14 cellular contexts compared by ENCODE assay signal in the genomic region with DNA sequence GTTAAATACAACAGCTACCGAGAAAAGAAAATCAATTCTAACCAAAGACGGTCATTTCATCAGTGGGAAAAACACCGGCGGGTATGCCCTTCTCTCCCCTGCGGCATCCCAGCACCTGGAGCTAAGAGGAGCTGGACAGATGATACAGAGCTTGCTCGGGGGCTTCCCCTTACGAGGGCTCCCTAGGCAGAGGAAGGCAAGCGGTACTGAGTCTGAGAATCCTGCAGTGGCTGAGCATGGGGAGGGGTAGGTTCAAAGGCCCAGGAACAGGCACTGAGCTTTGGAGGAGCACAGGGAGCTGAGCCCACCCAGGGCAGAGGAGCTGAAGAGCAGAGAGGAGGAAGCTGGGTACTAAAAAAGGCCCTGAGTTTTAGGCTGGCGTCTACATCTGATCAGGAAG. TPM values are rescaled to one million over a fixed set of nuclear protein-coding genes. Genes with fewer than 3 reads are reported as not detected.
DNase-seq lines count a peak whose midpoint lies in the region; ATAC-seq and TF ChIP-seq lines count a peak whose summit lies in the region.
"Had no signal": no experiment of that assay in that cellular context is flagged by ENCODE, and none has a peak within 500 bp of the region (broad histone marks: within the 10 kb centered on the region; RNA-seq: fewer than 3 reads in every experiment).

No MANE protein-coding gene starts in this region.

- H3K4me2 ChIP-seq in DOHH2 (ENCODE audit: low read length) (peak overlapping the region; percentile 10), neural progenitor cell (no peak overlapping the region)

- H3K9me3 ChIP-seq in DOHH2 (ENCODE audit: control insufficient read depth, insufficient read depth, low read length) (no peaks in the 10 kb centered on the region), neural progenitor cell (ENCODE audit: low read depth) (no peaks in the 10 kb centered on the region)
- H3K9me3 ChIP-seq: pancreas, Peyer's patch had no signal

- H2AFZ ChIP-seq in neural progenitor cell (replicated peaks), result no peak overlapping the region

- peaks cover 53% of the 10 kb centered on the region for H4K20me1 ChIP-seq in DOHH2 (ENCODE audit: control insufficient read depth, insufficient read depth, low read depth, low read length)
- peaks cover 98% of the 10 kb centered on the region for H4K20me1 ChIP-seq in neural progenitor cell (ENCODE audit: low read depth)

- H3K27ac ChIP-seq in DOHH2 (ENCODE audit: low read depth, low read length), result no peak overlapping the region
- H3K27ac ChIP-seq in neural progenitor cell, result no peak overlapping the region

- no peaks in the 10 kb centered on the region for H3K27me3 Mint-ChIP-seq in activated naive CD8-positive, alpha-beta T cell treated with anti-CD3 and anti-CD28 coated beads, Interleukin-2, amount 10 ng/mL, durations not matched to agents 7 days and 5 days
- peaks cover 2% of the 10 kb centered on the region for H3K27me3 Mint-ChIP-seq in neural progenitor cell (ENCODE audit: insufficient read depth, low read depth)

- H3K79me2 ChIP-seq in DOHH2 (ENCODE audit: control insufficient read depth, low read length) (peaks cover 100% of the 10 kb centered on the region), neural progenitor cell (ENCODE audit: low read depth) (peaks cover 100% of the 10 kb centered on the region)

- no peak overlapping the region for H3K4me3 ChIP-seq in DOHH2 (ENCODE audit: low read length)
- H3K4me3 ChIP-seq in Jurkat, Clone E6-1 (ENCODE audit: low read length), result peak overlapping the region; percentile 23
- no peak overlapping the region for H3K4me3 ChIP-seq in neural progenitor cell
- H3K4me3 ChIP-seq: pancreas had no signal

- peak overlapping the region; percentile 81 for H3K4me3 Mint-ChIP-seq in activated naive CD8-positive, alpha-beta T cell treated with anti-CD3 and anti-CD28 coated beads, Interleukin-2, amount 10 ng/mL, durations not matched to agents 7 days and 5 days
- H3K4me3 Mint-ChIP-seq in neural progenitor cell, result no peak overlapping the region

- peaks cover 19% of the 10 kb centered on the region for H3K36me3 Mint-ChIP-seq in activated naive CD8-positive, alpha-beta T cell treated with anti-CD3 and anti-CD28 coated beads, Interleukin-2, amount 10 ng/mL, durations not matched to agents 7 days and 5 days
- H3K36me3 Mint-ChIP-seq in neural progenitor cell, result peaks cover 49% of the 10 kb centered on the region

- H3K4me1 Mint-ChIP-seq in activated naive CD8-positive, alpha-beta T cell treated with anti-CD3 and anti-CD28 coated beads, Interleukin-2, amount 10 ng/mL, durations not matched to agents 7 days and 5 days, result peaks cover 74% of the 10 kb centered on the region
- H3K4me1 Mint-ChIP-seq in neural progenitor cell, result peaks cover 26% of the 10 kb centered on the region

- no peak overlapping the region for H3K9ac ChIP-seq in neural progenitor cell

- POLR2A ChIA-PET in activated naive CD8-positive, alpha-beta T cell treated with anti-CD3 and anti-CD28 coated beads, Interleukin-2, amount 10 ng/mL, durations not matched to agents 7 days and 5 days (lab: Charles Lee), result interaction anchor here (1.2 to 2.1 kb wide), 2 partner anchors 12 to 13 kb away, joined by 4 to 14 read pairs; no protein-coding TSS in a partner anchor

- H3F3A ChIP-seq in DOHH2 (ENCODE audit: control insufficient read depth, insufficient read depth), result no peaks in the 10 kb centered on the region
- peaks cover 18% of the 10 kb centered on the region for H3F3A ChIP-seq in neural progenitor cell (ENCODE audit: low read depth)

- peaks cover 41% of the 10 kb centered on the region for H3K36me3 ChIP-seq in DOHH2 (ENCODE audit: control insufficient read depth, low read length)
- H3K36me3 ChIP-seq in neural progenitor cell, result no peaks in the 10 kb centered on the region
- H3K36me3 ChIP-seq: pancreas, Peyer's patch had no signal

- H3K9me3 Mint-ChIP-seq in activated naive CD8-positive, alpha-beta T cell treated with anti-CD3 and anti-CD28 coated beads, Interleukin-2, amount 10 ng/mL, durations not matched to agents 7 days and 5 days, result no peaks in the 10 kb centered on the region
- H3K9me3 Mint-ChIP-seq in neural progenitor cell, result peaks cover 15% of the 10 kb centered on the region

- H3K4me1 ChIP-seq in DOHH2 (ENCODE audit: control insufficient read depth, low read length), result peaks cover 62% of the 10 kb centered on the region
- H3K4me1 ChIP-seq in neural progenitor cell, result peaks cover 27% of the 10 kb centered on the region

- H3K27me3 ChIP-seq in DOHH2 (ENCODE audit: control insufficient read depth, low read length) (no peaks in the 10 kb centered on the region), neural progenitor cell (no peaks in the 10 kb centered on the region)
- H3K27me3 ChIP-seq: pancreas, Peyer's patch had no signal

- DNase-seq in Jurkat, Clone E6-1 (ENCODE audit: low read depth, low spot score), result no peak
- no peak for DNase-seq in activated naive CD8-positive, alpha-beta T cell treated with anti-CD3 and anti-CD28 coated beads, Interleukin-2, amount 10 ng/mL, durations not matched to agents 7 days and 5 days
- DNase-seq in neural progenitor cell (ENCODE audit: low spot score) (no peak), NCI-H82 (lab: John Stamatoyannopoulos, UW) (no peak), AML-193 (lab: John Stamatoyannopoulos, UW) (no peak)
- DNase-seq: DMS53; IMR-90; islet precursor cell; pancreas; Peyer's patch; stimulated activated CD4-positive, alpha-beta T cell treated with anti-CD3 and anti-CD28 coated beads, Interleukin-2, amount 100 ng/mL, for 48 hours; substantia nigra had no signal

- H3K9me2 ChIP-seq in DOHH2 (replicated peaks; ENCODE audit: control insufficient read depth, low read length), result no peaks in the 10 kb centered on the region

- no peak for TF ChIP-seq CTCF in DOHH2 (IDR thresholded peaks at IDR 0.05; ENCODE audit: low read depth, low read length, poor library complexity, severe bottlenecking)
- no peak for TF ChIP-seq CTCF in neural progenitor cell (IDR thresholded peaks at IDR 0.05)

- no peak for ATAC-seq in activated naive CD8-positive, alpha-beta T cell treated with anti-CD3 and anti-CD28 coated beads, Interleukin-2, amount 10 ng/mL, durations not matched to agents 7 days and 5 days (ENCODE audit: low read depth)
- no peak for ATAC-seq in HG03520 (IDR thresholded peaks at IDR 0.05; ENCODE audit: unreplicated experiment)
- ATAC-seq: pancreas had no signal

- H3K27ac Mint-ChIP-seq in activated naive CD8-positive, alpha-beta T cell treated with anti-CD3 and anti-CD28 coated beads, Interleukin-2, amount 10 ng/mL, durations not matched to agents 7 days and 5 days, result peak overlapping the region; percentile 87
- peak overlapping the region; percentile 48 for H3K27ac Mint-ChIP-seq in neural progenitor cell

RNA-seq across cellular contexts. Expression of gene STK24, which starts 12.7 kb away (rescaled TPM):
- 80.0 TPM for polyA plus RNA-seq in Jurkat, Clone E6-1 (2012; ENCODE audit: insufficient read depth, insufficient read length)
- total RNA-seq in activated naive CD8-positive, alpha-beta T cell treated with anti-CD3 and anti-CD28 coated beads, Interleukin-2, amount 10 ng/mL, durations not matched to agents 7 days and 5 days, result 100 to 1,000 TPM; 140 to 147 TPM
- 144 and 330 TPM in 2 replicates for total RNA-seq in neural progenitor cell (ENCODE audit: low replicate concordance)
